1 cellular context compared by ENCODE assay signal in the genomic region with DNA sequence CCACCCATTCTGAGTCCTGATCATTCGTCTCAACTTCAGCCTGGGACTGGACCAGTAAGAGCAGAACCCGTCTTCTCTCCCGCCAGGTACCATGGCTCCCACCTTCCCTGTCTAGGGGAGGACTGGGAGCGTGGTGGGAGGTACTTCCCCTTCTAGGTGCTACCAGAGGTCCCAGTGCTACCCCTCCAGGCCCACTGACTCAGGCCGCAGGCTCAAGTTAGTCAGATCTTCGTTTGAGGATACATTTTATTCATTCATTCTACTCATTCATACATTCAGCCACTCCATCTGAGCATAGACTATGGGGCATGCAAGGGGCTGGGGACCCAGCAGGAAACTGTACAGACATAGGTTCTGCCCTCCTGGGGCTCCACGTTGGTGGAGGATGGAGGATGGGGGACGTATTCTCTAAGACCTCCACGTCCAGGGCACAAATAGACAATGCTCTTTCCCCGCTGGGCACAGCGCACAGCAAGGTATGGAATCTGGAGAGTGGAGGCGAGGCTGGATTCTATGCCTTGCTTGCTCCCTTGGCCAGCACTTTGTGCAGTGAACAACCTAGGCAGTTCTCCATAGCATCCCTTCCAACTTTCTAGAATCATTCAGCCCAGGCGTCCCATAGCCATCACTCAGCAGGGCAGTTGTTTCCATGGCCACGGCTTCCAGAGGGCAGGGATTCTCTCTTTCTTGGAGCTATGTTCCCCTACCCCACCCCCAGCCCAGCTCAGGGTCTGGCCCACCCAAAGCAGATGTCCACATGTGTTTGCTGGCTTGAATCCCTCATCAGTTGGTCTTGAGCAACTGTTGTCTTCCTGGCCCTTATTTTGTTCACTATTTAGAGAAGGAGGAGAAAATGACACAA.
TF ChIP-seq lines count a peak whose summit lies in the region.

No MANE protein-coding gene starts in this region.

TF ChIP-seq in HCT116, 20 proteins besides CTCF, POLR2A, EP300 and RAD21 (continued from another document):
- TF ChIP-seq, protein P1, sequence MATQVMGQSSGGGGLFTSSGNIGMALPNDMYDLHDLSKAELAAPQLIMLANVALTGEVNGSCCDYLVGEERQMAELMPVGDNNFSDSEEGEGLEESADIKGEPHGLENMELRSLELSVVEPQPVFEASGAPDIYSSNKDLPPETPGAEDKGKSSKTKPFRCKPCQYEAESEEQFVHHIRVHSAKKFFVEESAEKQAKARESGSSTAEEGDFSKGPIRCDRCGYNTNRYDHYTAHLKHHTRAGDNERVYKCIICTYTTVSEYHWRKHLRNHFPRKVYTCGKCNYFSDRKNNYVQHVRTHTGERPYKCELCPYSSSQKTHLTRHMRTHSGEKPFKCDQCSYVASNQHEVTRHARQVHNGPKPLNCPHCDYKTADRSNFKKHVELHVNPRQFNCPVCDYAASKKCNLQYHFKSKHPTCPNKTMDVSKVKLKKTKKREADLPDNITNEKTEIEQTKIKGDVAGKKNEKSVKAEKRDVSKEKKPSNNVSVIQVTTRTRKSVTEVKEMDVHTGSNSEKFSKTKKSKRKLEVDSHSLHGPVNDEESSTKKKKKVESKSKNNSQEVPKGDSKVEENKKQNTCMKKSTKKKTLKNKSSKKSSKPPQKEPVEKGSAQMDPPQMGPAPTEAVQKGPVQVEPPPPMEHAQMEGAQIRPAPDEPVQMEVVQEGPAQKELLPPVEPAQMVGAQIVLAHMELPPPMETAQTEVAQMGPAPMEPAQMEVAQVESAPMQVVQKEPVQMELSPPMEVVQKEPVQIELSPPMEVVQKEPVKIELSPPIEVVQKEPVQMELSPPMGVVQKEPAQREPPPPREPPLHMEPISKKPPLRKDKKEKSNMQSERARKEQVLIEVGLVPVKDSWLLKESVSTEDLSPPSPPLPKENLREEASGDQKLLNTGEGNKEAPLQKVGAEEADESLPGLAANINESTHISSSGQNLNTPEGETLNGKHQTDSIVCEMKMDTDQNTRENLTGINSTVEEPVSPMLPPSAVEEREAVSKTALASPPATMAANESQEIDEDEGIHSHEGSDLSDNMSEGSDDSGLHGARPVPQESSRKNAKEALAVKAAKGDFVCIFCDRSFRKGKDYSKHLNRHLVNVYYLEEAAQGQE (IDR thresholded peaks at IDR 0.05; ENCODE audit: low read depth): no peak
- TF ChIP-seq SRF (IDR thresholded peaks at IDR 0.05; ENCODE audit: low read depth) (no peak), ELF1 (IDR thresholded peaks at IDR 0.05; ENCODE audit: borderline replicate concordance, low read depth) (no peak), CBX3 (IDR thresholded peaks at IDR 0.05; ENCODE audit: low read depth) (no peak), CEBPB (IDR thresholded peaks at IDR 0.05; ENCODE audit: low read depth) (no peak), YY1 (IDR thresholded peaks at IDR 0.05; ENCODE audit: extremely low read depth, insufficient replicate concordance, low read depth, low read length) (no peak), ZFX (IDR thresholded peaks at IDR 0.05) (no peak), SIN3A (IDR thresholded peaks at IDR 0.05; ENCODE audit: low read depth) (no peak), POLR2AphosphoS5 (IDR thresholded peaks at IDR 0.05; ENCODE audit: low read depth, low read length) (no peak), EGR1 (IDR thresholded peaks at IDR 0.05; ENCODE audit: low read depth) (no peak), EZH2 (IDR thresholded peaks at IDR 0.05) (no peak), TCF7L2 (IDR thresholded peaks at IDR 0.05; ENCODE audit: borderline replicate concordance, extremely low read depth, insufficient read depth, insufficient read length) (no peak)
- TF ChIP-seq, protein P2, sequence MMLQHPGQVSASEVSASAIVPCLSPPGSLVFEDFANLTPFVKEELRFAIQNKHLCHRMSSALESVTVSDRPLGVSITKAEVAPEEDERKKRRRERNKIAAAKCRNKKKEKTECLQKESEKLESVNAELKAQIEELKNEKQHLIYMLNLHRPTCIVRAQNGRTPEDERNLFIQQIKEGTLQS (IDR thresholded peaks at IDR 0.05): no peak
- TF ChIP-seq, protein P3, sequence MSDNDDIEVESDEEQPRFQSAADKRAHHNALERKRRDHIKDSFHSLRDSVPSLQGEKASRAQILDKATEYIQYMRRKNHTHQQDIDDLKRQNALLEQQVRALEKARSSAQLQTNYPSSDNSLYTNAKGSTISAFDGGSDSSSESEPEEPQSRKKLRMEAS (IDR thresholded peaks at IDR 0.05): no peak
